18 cellular contexts compared by ENCODE assay signal in the genomic region with DNA sequence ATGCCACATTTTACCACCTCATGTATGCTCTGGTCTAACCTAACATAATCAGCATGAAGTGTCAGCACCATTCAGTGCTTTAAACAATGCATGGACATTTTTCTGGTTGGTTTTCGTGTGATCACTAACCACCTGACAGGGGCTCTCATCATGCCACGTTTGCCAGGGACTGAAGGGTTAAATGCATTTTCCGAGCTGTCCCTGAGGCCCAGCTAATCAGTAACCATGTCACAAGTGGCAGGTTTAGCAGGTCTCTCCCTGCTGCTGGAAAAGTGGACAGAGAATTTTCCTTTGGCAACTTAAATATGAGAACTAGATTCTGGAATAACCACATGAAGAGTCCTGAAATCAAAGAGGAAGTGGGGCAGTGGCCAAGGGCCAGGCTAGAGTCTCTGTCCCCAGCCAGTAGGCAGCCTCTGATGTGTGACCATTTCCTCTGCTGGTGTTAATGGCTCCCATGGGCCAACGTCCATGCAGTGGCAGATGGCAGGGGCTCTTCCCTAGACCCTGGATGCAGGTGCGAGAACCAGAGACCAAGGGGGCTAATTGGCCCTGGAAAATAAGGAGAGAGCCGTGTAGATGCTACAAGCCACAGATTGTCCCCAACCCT.
"Had no signal": no experiment of that assay in that cellular context is flagged by ENCODE, and none has a peak within 500 bp of the region (broad histone marks: within the 10 kb centered on the region; RNA-seq: fewer than 3 reads in every experiment).

No MANE protein-coding gene starts in this region.

- H3K9me3 Mint-ChIP-seq: activated CD4-positive, alpha-beta memory T cell treated with anti-CD3 and anti-CD28 coated beads, Interleukin-2, amount 10 ng/mL, durations not matched to agents 7 days and 5 days; activated T-cell treated with anti-CD3 and anti-CD28 coated beads, Interleukin-2, amount 50 U/mL, for 24 hours; naive thymus-derived CD8-positive, alpha-beta T cell had no signal

- H3K27me3 Mint-ChIP-seq: activated CD4-positive, alpha-beta memory T cell treated with anti-CD3 and anti-CD28 coated beads, Interleukin-2, amount 10 ng/mL, durations not matched to agents 7 days and 5 days had no signal

- H3K4me2 ChIP-seq: hepatocyte had no signal

- H3K4me1 Mint-ChIP-seq: activated CD4-positive, alpha-beta memory T cell treated with anti-CD3 and anti-CD28 coated beads, Interleukin-2, amount 10 ng/mL, durations not matched to agents 7 days and 5 days; activated CD4-positive, alpha-beta T cell treated with anti-CD3 and anti-CD28 coated beads for 36 hours; naive thymus-derived CD8-positive, alpha-beta T cell had no signal

- H3K36me3 ChIP-seq: adrenal gland, colonic mucosa, right atrium auricular region, transverse colon, WERI-Rb-1 had no signal

- H3K36me3 Mint-ChIP-seq: naive thymus-derived CD8-positive, alpha-beta T cell had no signal

- DNase-seq: activated CD4-positive, alpha-beta memory T cell treated with anti-CD3 and anti-CD28 coated beads, Interleukin-2, amount 10 ng/mL, durations not matched to agents 7 days and 5 days; activated CD4-positive, alpha-beta T cell treated with anti-CD3 and anti-CD28 coated beads for 36 hours; activated naive CD4-positive, alpha-beta T cell treated with anti-CD3 and anti-CD28 coated beads, Interleukin-2, amount 50 U/mL, for 16 hours; activated T-cell treated with anti-CD3 and anti-CD28 coated beads, Interleukin-2, amount 50 U/mL, for 24 hours; adrenal gland; central memory CD4-positive, alpha-beta T cell; colonic mucosa; islet precursor cell; left ventricle myocardium inferior; naive thymus-derived CD8-positive, alpha-beta T cell; stimulated activated CD4-positive, alpha-beta T cell treated with anti-CD3 and anti-CD28 coated beads, Interleukin-4, amount 100 ng/mL, for 24 hours; stimulated activated naive CD4-positive, alpha-beta T cell treated with Interleukin-2 at 50 U/mL for 16 hours; transverse colon; WERI-Rb-1 had no signal

- ATAC-seq: activated CD4-positive, alpha-beta T cell treated with anti-CD3 and anti-CD28 coated beads for 36 hours; esophagus mucosa; naive thymus-derived CD8-positive, alpha-beta T cell had no signal

- H3K9me3 ChIP-seq: adrenal gland, colonic mucosa, left ventricle myocardium inferior, right atrium auricular region, transverse colon had no signal

- H3K27ac ChIP-seq: adrenal gland, colonic mucosa, hepatocyte, left ventricle myocardium inferior, right atrium auricular region, skin epidermis, transverse colon, WERI-Rb-1 had no signal

- H3K27me3 ChIP-seq: adrenal gland, colonic mucosa, hepatocyte, right atrium auricular region, transverse colon had no signal

- H3K4me1 ChIP-seq: adrenal gland, colonic mucosa had no signal

- H3K4me3 Mint-ChIP-seq: activated CD4-positive, alpha-beta memory T cell treated with anti-CD3 and anti-CD28 coated beads, Interleukin-2, amount 10 ng/mL, durations not matched to agents 7 days and 5 days; activated CD4-positive, alpha-beta T cell treated with anti-CD3 and anti-CD28 coated beads for 36 hours; activated T-cell treated with anti-CD3 and anti-CD28 coated beads, Interleukin-2, amount 50 U/mL, for 24 hours; naive thymus-derived CD8-positive, alpha-beta T cell had no signal

- H3K4me3 ChIP-seq: adrenal gland, colonic mucosa, hepatocyte, left ventricle myocardium inferior, right atrium auricular region, skin epidermis, transverse colon had no signal

- H3K27ac Mint-ChIP-seq: activated CD4-positive, alpha-beta memory T cell treated with anti-CD3 and anti-CD28 coated beads, Interleukin-2, amount 10 ng/mL, durations not matched to agents 7 days and 5 days; activated CD4-positive, alpha-beta T cell treated with anti-CD3 and anti-CD28 coated beads for 36 hours; activated T-cell treated with anti-CD3 and anti-CD28 coated beads, Interleukin-2, amount 50 U/mL, for 24 hours; naive thymus-derived CD8-positive, alpha-beta T cell had no signal

- H3K79me2 ChIP-seq: hepatocyte had no signal

- H2AFZ ChIP-seq: hepatocyte had no signal
